19 cellular contexts compared by ENCODE assay signal in the genomic region with DNA sequence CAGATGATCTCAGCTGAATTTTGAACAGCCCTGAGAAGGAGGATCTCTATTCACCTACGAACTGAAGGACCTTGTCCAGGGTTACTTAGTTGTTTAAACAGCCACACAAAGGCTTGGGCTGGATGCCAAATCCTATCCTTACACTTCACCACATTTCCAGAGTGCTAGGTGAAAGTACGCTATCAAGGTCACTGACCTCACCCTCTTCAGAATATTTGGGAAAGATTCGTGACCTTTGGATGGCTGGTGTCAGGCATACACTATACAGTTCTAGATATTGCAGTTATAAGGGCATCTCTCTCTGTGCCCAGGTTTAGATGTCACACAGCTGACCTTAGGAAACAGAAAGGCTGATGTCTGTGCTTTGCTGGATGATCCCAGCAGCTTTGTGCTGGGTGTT.
DNase-seq lines count a peak whose midpoint lies in the region; ATAC-seq and TF ChIP-seq lines count a peak whose summit lies in the region.
"Had no signal": no experiment of that assay in that cellular context is flagged by ENCODE, and none has a peak within 500 bp of the region (broad histone marks: within the 10 kb centered on the region; RNA-seq: fewer than 3 reads in every experiment).

No MANE protein-coding gene starts in this region.

- H3K4me3 Mint-ChIP-seq in T-helper 17 cell: no peak overlapping the region
- H3K4me3 Mint-ChIP-seq: activated CD4-positive, alpha-beta T cell treated with anti-CD3 and anti-CD28 coated beads, Interleukin-2, amount 10 ng/mL, durations not matched to agents 7 days and 5 days; activated naive CD8-positive, alpha-beta T cell had no signal

- ATAC-seq in left cardiac atrium (peak; percentile 8 to 23), gastrocnemius medialis (no peak), GM19467 (IDR thresholded peaks at IDR 0.05; ENCODE audit: unreplicated experiment) (no peak), T-helper 17 cell (no peak)
- ATAC-seq: HCT116, SK-N-SH treated with all-trans-retinoic acid at 6 μM for 48 hours had no signal

- intact Hi-C loops in left cardiac atrium (cut with DNase I) (loop anchor here in 1 of 2 donors (10.0 kb wide), 1 partner anchor 65 kb away; no protein-coding TSS in a partner anchor), gastrocnemius medialis (cut with DNase I; ENCODE audit: low total_unique reads) (loop anchor here (5.0 kb wide), 1 partner anchor 48 kb away; no protein-coding TSS in a partner anchor)

- peak; percentile 49 for DNase-seq in NCI-H1092 (lab: John Stamatoyannopoulos, UW)
- peak; percentile 35 for DNase-seq in NCI-H345 treated with DMSO at 0.1 percent for 48 hours (lab: John Stamatoyannopoulos, UW; ENCODE audit: unreplicated experiment)
- DNase-seq in left cardiac atrium: peak; percentile 36
- DNase-seq in gastrocnemius medialis: no peak
- DNase-seq in ACHN: no peak
- DNase-seq in T1000 (lab: John Stamatoyannopoulos, UW): no peak
- DNase-seq in T-helper 17 cell: no peak
- DNase-seq: activated CD4-positive, alpha-beta T cell treated with anti-CD3 and anti-CD28 coated beads, Interleukin-2, amount 10 ng/mL, durations not matched to agents 7 days and 5 days; brain microvascular endothelial cell; DMS79; effector CD8-positive, alpha-beta T cell; OCI-M1; posterior cingulate gyrus; spleen; trophoblast cell had no signal

- peak overlapping the region in 3 of 4 donors; percentile 38 to 62 (median 57) for H3K27ac ChIP-seq in gastrocnemius medialis
- H3K27ac ChIP-seq: brain microvascular endothelial cell, spleen had no signal

- no peak overlapping the region for H3K4me3 ChIP-seq in gastrocnemius medialis
- H3K4me3 ChIP-seq: spleen had no signal

- H3K9me3 ChIP-seq in gastrocnemius medialis (no peaks in the 10 kb centered on the region), T-helper 17 cell (ENCODE audit: control insufficient read depth, low read length, poor library complexity, severe bottlenecking) (no peaks in the 10 kb centered on the region)
- H3K9me3 ChIP-seq: spleen had no signal

- no peaks in the 10 kb centered on the region for H3K27me3 ChIP-seq in gastrocnemius medialis
- H3K27me3 ChIP-seq: brain microvascular endothelial cell had no signal

- H3K27ac Mint-ChIP-seq in T-helper 17 cell: no peak overlapping the region
- H3K27ac Mint-ChIP-seq: activated CD4-positive, alpha-beta T cell treated with anti-CD3 and anti-CD28 coated beads, Interleukin-2, amount 10 ng/mL, durations not matched to agents 7 days and 5 days; activated naive CD8-positive, alpha-beta T cell had no signal

- H3K36me3 ChIP-seq in gastrocnemius medialis: no peaks in the 10 kb centered on the region
- H3K36me3 ChIP-seq: brain microvascular endothelial cell, spleen had no signal

- H3K4me1 Mint-ChIP-seq in T-helper 17 cell: peaks cover 2% of the 10 kb centered on the region
- H3K4me1 Mint-ChIP-seq: activated CD4-positive, alpha-beta T cell treated with anti-CD3 and anti-CD28 coated beads, Interleukin-2, amount 10 ng/mL, durations not matched to agents 7 days and 5 days had no signal

- H3K36me3 Mint-ChIP-seq in T-helper 17 cell (ENCODE audit: low read depth): peaks cover 2% of the 10 kb centered on the region
- H3K36me3 Mint-ChIP-seq: activated naive CD8-positive, alpha-beta T cell had no signal

- H3K27me3 Mint-ChIP-seq in T-helper 17 cell: peaks cover 15% of the 10 kb centered on the region

- in situ Hi-C loops in gastrocnemius medialis (cut with MboI; ENCODE audit: low sequenced_read_pairs in 4 of 4) (no loop called here), ACHN (cut with HindIII; ENCODE audit: low pct_ligation_motif_present, low pct_unique_long_range_greater_than_20kb, low sequenced_read_pairs) (no loop called here)

- no peak for TF ChIP-seq POLR2A in gastrocnemius medialis (IDR thresholded peaks at IDR 0.05)

- no peak for TF ChIP-seq CTCF in gastrocnemius medialis (IDR thresholded peaks at IDR 0.05 in 4 of 5, conservative IDR thresholded peaks at IDR 0.05 in 1 of 5)

- peaks cover 29 to 40% of the 10 kb centered on the region in 2 donors for H3K4me1 ChIP-seq in gastrocnemius medialis
- H3K4me1 ChIP-seq: spleen had no signal

Comparison
In these comparisons a context has a peak if more than half of its experiments do, and no peak if none do; other contexts are left out.
1. DNase-seq: peak in NCI-H1092 (single experiment), NCI-H345 treated with DMSO at 0.1 percent for 48 hours (single experiment) and left cardiac atrium (single experiment); none in gastrocnemius medialis (0 of 2), ACHN (single experiment), T1000 (single experiment) and T-helper 17 cell (0 of 3).
2. ATAC-seq: peak in left cardiac atrium (2 of 2); none in gastrocnemius medialis (0 of 2), GM19467 (single experiment) and T-helper 17 cell (single experiment).